Comparison of ENCODE assay signal across 13 cellular contexts in genomic region chr4:56389558-56389957, GRCh38. TPM values are rescaled to one million over a fixed set of nuclear protein-coding genes. Genes with fewer than 3 reads are reported as not detected.
DNase-seq lines count a peak whose midpoint lies in the region; ATAC-seq lines count a peak whose summit lies in the region.
"Had no signal": no experiment of that assay in that cellular context is flagged by ENCODE, and none has a peak within 500 bp of the region (broad histone marks: within the 10 kb centered on the region; RNA-seq: fewer than 3 reads in every experiment).

No MANE protein-coding gene starts in this region.

- H3K9me3 Mint-ChIP-seq in T-helper 2 cell treated with Interferon-gamma antibody and Interleukin-4, amounts not matched to agents 5 μg/mL and 100 μg/mL, for 36 hours, result no peaks in the 10 kb centered on the region
- no peaks in the 10 kb centered on the region for H3K9me3 Mint-ChIP-seq in activated T-helper 17 cell treated with anti-CD3 and anti-CD28 coated beads, Interleukin-2, amount 50 U/mL, for 72 hours
- no peaks in the 10 kb centered on the region for H3K9me3 Mint-ChIP-seq in natural killer cell treated with Interleukin-12 subunit alpha and Interleukin-12 subunit beta and Interleukin-15 and Interleukin-18, amount 100 ng/mL, for 72 hours
- H3K9me3 Mint-ChIP-seq: activated naive CD8-positive, alpha-beta T cell treated with anti-CD3 and anti-CD28 coated beads, Interleukin-2, amount 10 ng/mL, durations not matched to agents 7 days and 5 days had no signal

- peaks cover 19% of the 10 kb centered on the region for H3K4me1 Mint-ChIP-seq in T-helper 2 cell treated with Interferon-gamma antibody and Interleukin-4, amounts not matched to agents 5 μg/mL and 100 μg/mL, for 36 hours (ENCODE audit: low read depth)
- peaks cover 12% of the 10 kb centered on the region for H3K4me1 Mint-ChIP-seq in activated T-helper 17 cell treated with anti-CD3 and anti-CD28 coated beads, Interleukin-2, amount 50 U/mL, for 72 hours
- peaks cover 22 to 26% of the 10 kb centered on the region in 2 donors for H3K4me1 Mint-ChIP-seq in natural killer cell treated with Interleukin-12 subunit alpha and Interleukin-12 subunit beta and Interleukin-15 and Interleukin-18, amount 100 ng/mL, for 72 hours (ENCODE audit: low read depth in 2 of 2)

- DNase-seq in T-helper 2 cell treated with Interferon-gamma antibody and Interleukin-4, amounts not matched to agents 5 μg/mL and 100 μg/mL, for 36 hours (ENCODE audit: low spot score), result no peak
- DNase-seq in T-helper 2 cell (no peak), HUDEP-2 (lab: John Stamatoyannopoulos, UW; ENCODE audit: unreplicated experiment in 76 of 76) (peak in 39 of 76 experiments; percentile 1 to 59 (median 29)), 8988T (no peak)
- no peak for DNase-seq in natural killer cell treated with Interleukin-12 subunit alpha and Interleukin-12 subunit beta and Interleukin-15 and Interleukin-18, amount 100 ng/mL, for 72 hours (ENCODE audit: low spot score)
- DNase-seq in central memory CD4-positive, alpha-beta T cell, result no peak
- DNase-seq: ACHN; activated naive CD8-positive, alpha-beta T cell treated with anti-CD3 and anti-CD28 coated beads, Interleukin-2, amount 10 ng/mL, durations not matched to agents 7 days and 5 days; MV-4-11; occipital lobe; small intestine had no signal

- H3K4me3 Mint-ChIP-seq in T-helper 2 cell treated with Interferon-gamma antibody and Interleukin-4, amounts not matched to agents 5 μg/mL and 100 μg/mL, for 36 hours, result peak overlapping the region; percentile 20
- peak overlapping the region; percentile 89 for H3K4me3 Mint-ChIP-seq in activated T-helper 17 cell treated with anti-CD3 and anti-CD28 coated beads, Interleukin-2, amount 50 U/mL, for 72 hours
- peak overlapping the region; percentile 98 for H3K4me3 Mint-ChIP-seq in natural killer cell treated with Interleukin-12 subunit alpha and Interleukin-12 subunit beta and Interleukin-15 and Interleukin-18, amount 100 ng/mL, for 72 hours

- H3K27ac Mint-ChIP-seq in T-helper 2 cell treated with Interferon-gamma antibody and Interleukin-4, amounts not matched to agents 5 μg/mL and 100 μg/mL, for 36 hours, result peak overlapping the region; percentile 62
- peak overlapping the region; percentile 95 for H3K27ac Mint-ChIP-seq in activated T-helper 17 cell treated with anti-CD3 and anti-CD28 coated beads, Interleukin-2, amount 50 U/mL, for 72 hours
- H3K27ac Mint-ChIP-seq in natural killer cell treated with Interleukin-12 subunit alpha and Interleukin-12 subunit beta and Interleukin-15 and Interleukin-18, amount 100 ng/mL, for 72 hours, result peak overlapping the region; percentile 98 to 99

- no peak for ATAC-seq in activated T-helper 17 cell treated with anti-CD3 and anti-CD28 coated beads, Interleukin-2, amount 50 U/mL, for 72 hours (replicated peaks)
- ATAC-seq in natural killer cell treated with Interleukin-12 subunit alpha and Interleukin-12 subunit beta and Interleukin-15 and Interleukin-18, amount 100 ng/mL, for 72 hours, result no peak
- ATAC-seq in HG02885 (IDR thresholded peaks at IDR 0.05; ENCODE audit: poor library complexity, unreplicated experiment), result no peak

- H3K27me3 Mint-ChIP-seq in T-helper 2 cell treated with Interferon-gamma antibody and Interleukin-4, amounts not matched to agents 5 μg/mL and 100 μg/mL, for 36 hours (ENCODE audit: low read depth), result no peaks in the 10 kb centered on the region
- no peaks in the 10 kb centered on the region for H3K27me3 Mint-ChIP-seq in activated T-helper 17 cell treated with anti-CD3 and anti-CD28 coated beads, Interleukin-2, amount 50 U/mL, for 72 hours
- no peaks in the 10 kb centered on the region for H3K27me3 Mint-ChIP-seq in natural killer cell treated with Interleukin-12 subunit alpha and Interleukin-12 subunit beta and Interleukin-15 and Interleukin-18, amount 100 ng/mL, for 72 hours
- H3K27me3 Mint-ChIP-seq: activated naive CD8-positive, alpha-beta T cell treated with anti-CD3 and anti-CD28 coated beads, Interleukin-2, amount 10 ng/mL, durations not matched to agents 7 days and 5 days had no signal

- H3K36me3 Mint-ChIP-seq in T-helper 2 cell treated with Interferon-gamma antibody and Interleukin-4, amounts not matched to agents 5 μg/mL and 100 μg/mL, for 36 hours (ENCODE audit: low read depth), result peaks cover 5% of the 10 kb centered on the region
- peaks cover 33% of the 10 kb centered on the region for H3K36me3 Mint-ChIP-seq in activated T-helper 17 cell treated with anti-CD3 and anti-CD28 coated beads, Interleukin-2, amount 50 U/mL, for 72 hours (ENCODE audit: low read depth)
- H3K36me3 Mint-ChIP-seq in natural killer cell treated with Interleukin-12 subunit alpha and Interleukin-12 subunit beta and Interleukin-15 and Interleukin-18, amount 100 ng/mL, for 72 hours, result no peaks in the 10 kb centered on the region

RNA-seq across cellular contexts. Expression of gene AASDH, which starts 2.3 kb away (rescaled TPM):
- total RNA-seq in activated T-helper 17 cell treated with anti-CD3 and anti-CD28 coated beads, Interleukin-2, amount 50 U/mL, for 72 hours, result 10 to 100 TPM; 10.3 to 16.3 TPM
- 10 to 100 TPM; 10.5 to 10.7 TPM for total RNA-seq in natural killer cell treated with Interleukin-12 subunit alpha and Interleukin-12 subunit beta and Interleukin-15 and Interleukin-18, amount 100 ng/mL, for 72 hours

RNA-seq across cellular contexts. Expression of gene PPAT, which starts 45.9 kb away (rescaled TPM):
- total RNA-seq in activated T-helper 17 cell treated with anti-CD3 and anti-CD28 coated beads, Interleukin-2, amount 50 U/mL, for 72 hours, result 10 to 100 TPM; 38.5 to 50.1 TPM
- 10 to 100 TPM; 31.2 to 52.9 TPM for total RNA-seq in natural killer cell treated with Interleukin-12 subunit alpha and Interleukin-12 subunit beta and Interleukin-15 and Interleukin-18, amount 100 ng/mL, for 72 hours

RNA-seq across cellular contexts. Expression of gene PAICS, which starts 46.5 kb away (rescaled TPM):
- 100 to 1,000 TPM; 284 to 360 TPM for total RNA-seq in activated T-helper 17 cell treated with anti-CD3 and anti-CD28 coated beads, Interleukin-2, amount 50 U/mL, for 72 hours
- total RNA-seq in natural killer cell treated with Interleukin-12 subunit alpha and Interleukin-12 subunit beta and Interleukin-15 and Interleukin-18, amount 100 ng/mL, for 72 hours, result 100 to 1,000 TPM; 141 to 243 TPM

Comparison
In these comparisons a context has a peak if more than half of its experiments do, and no peak if none do; other contexts are left out.
1. DNase-seq: peak in HUDEP-2 (39 of 76); none in T-helper 2 cell treated with Interferon-gamma antibody and Interleukin-4, amounts not matched to agents 5 μg/mL and 100 μg/mL, for 36 hours (single experiment), T-helper 2 cell (0 of 5), natural killer cell treated with Interleukin-12 subunit alpha and Interleukin-12 subunit beta and Interleukin-15 and Interleukin-18, amount 100 ng/mL, for 72 hours (single experiment), 8988T (single experiment) and central memory CD4-positive, alpha-beta T cell (single experiment).
2. H3K4me3 Mint-ChIP-seq: peak in every context shown above with its lines; median percentile 98 in natural killer cell treated with Interleukin-12 subunit alpha and Interleukin-12 subunit beta and Interleukin-15 and Interleukin-18, amount 100 ng/mL, for 72 hours; 89 in activated T-helper 17 cell treated with anti-CD3 and anti-CD28 coated beads, Interleukin-2, amount 50 U/mL, for 72 hours; 20 in T-helper 2 cell treated with Interferon-gamma antibody and Interleukin-4, amounts not matched to agents 5 μg/mL and 100 μg/mL, for 36 hours.
3. Peak in every context shown above with its lines, with median percentiles within 50 percentile points of each other: H3K27ac Mint-ChIP-seq.